Comparison of ENCODE assay signal across 25 cellular contexts in genomic region chr1:9845914-9846313, GRCh38. TPM values are rescaled to one million over a fixed set of nuclear protein-coding genes. Genes with fewer than 3 reads are reported as not detected.
DNase-seq lines count a peak whose midpoint lies in the region; ATAC-seq and TF ChIP-seq lines count a peak whose summit lies in the region.
"Had no signal": no experiment of that assay in that cellular context is flagged by ENCODE, and none has a peak within 500 bp of the region (broad histone marks: within the 10 kb centered on the region; RNA-seq: fewer than 3 reads in every experiment).

No MANE protein-coding gene starts in this region.

- H3K27ac Mint-ChIP-seq in GM23338 (no peak overlapping the region), glutamatergic neuron (ENCODE audit: unreplicated experiment) (no peak overlapping the region)
- peak overlapping the region; percentile 77 for H3K27ac Mint-ChIP-seq in dendritic cell treated with granulocyte-macrophage colony-stimulating factor and Interleukin-4, amounts not matched to agents 40 ng/mL and 50 ng/mL, for 4 days
- H3K27ac Mint-ChIP-seq: activated naive CD8-positive, alpha-beta T cell treated with anti-CD3 and anti-CD28 coated beads for 36 hours; stimulated activated effector memory CD8-positive, alpha-beta T cell treated with anti-CD3 and anti-CD28 coated beads, Interleukin-12 subunit alpha, Interleukin-12 subunit beta, amount 100 ng/mL, for 72 hours had no signal

- intact Hi-C loops in dendritic cell treated with granulocyte-macrophage colony-stimulating factor and Interleukin-4, amounts not matched to agents 40 ng/mL and 50 ng/mL, for 4 days (cut with micrococcal nuclease) = no loop called here
- intact Hi-C loops in posterior vena cava (cut with DNase I) = no loop called here

- H3F3A ChIP-seq in GM23338 (replicated peaks; ENCODE audit: low read depth) = peaks cover 6% of the 10 kb centered on the region; the same call in 1 of the 2 replicates

- peaks cover 36% of the 10 kb centered on the region for H3K4me1 Mint-ChIP-seq in GM23338
- peaks cover 33% of the 10 kb centered on the region for H3K4me1 Mint-ChIP-seq in dendritic cell treated with granulocyte-macrophage colony-stimulating factor and Interleukin-4, amounts not matched to agents 40 ng/mL and 50 ng/mL, for 4 days (ENCODE audit: low read depth)
- H3K4me1 Mint-ChIP-seq in glutamatergic neuron (ENCODE audit: low read depth, unreplicated experiment) = peaks cover 10% of the 10 kb centered on the region
- H3K4me1 Mint-ChIP-seq: stimulated activated effector memory CD8-positive, alpha-beta T cell treated with anti-CD3 and anti-CD28 coated beads, Interleukin-12 subunit alpha, Interleukin-12 subunit beta, amount 100 ng/mL, for 72 hours had no signal

- H3K4me3 Mint-ChIP-seq in GM23338 = no peak overlapping the region
- peak overlapping the region; percentile 39 for H3K4me3 Mint-ChIP-seq in dendritic cell treated with granulocyte-macrophage colony-stimulating factor and Interleukin-4, amounts not matched to agents 40 ng/mL and 50 ng/mL, for 4 days
- H3K4me3 Mint-ChIP-seq in glutamatergic neuron (ENCODE audit: unreplicated experiment) = no peak overlapping the region
- H3K4me3 Mint-ChIP-seq: activated naive CD8-positive, alpha-beta T cell treated with anti-CD3 and anti-CD28 coated beads for 36 hours; CD14-positive monocyte; stimulated activated effector memory CD8-positive, alpha-beta T cell treated with anti-CD3 and anti-CD28 coated beads, Interleukin-12 subunit alpha, Interleukin-12 subunit beta, amount 100 ng/mL, for 72 hours had no signal

- H3K27ac ChIP-seq in GM23338 (ENCODE audit: low read depth) = no peak overlapping the region
- H3K27ac ChIP-seq: GM23248 had no signal

- H2AFZ ChIP-seq in GM23338 = no peak overlapping the region
- H2AFZ ChIP-seq: GM23248 had no signal

- H3K79me2 ChIP-seq in GM23338 (replicated peaks; ENCODE audit: insufficient read depth) = no peaks in the 10 kb centered on the region

- H3K9me3 Mint-ChIP-seq in GM23338 (0 out of 3 replicates have a peak, but pooled peaks cover 2% of the 10 kb centered on the region), glutamatergic neuron (ENCODE audit: unreplicated experiment) (peaks cover 4% of the 10 kb centered on the region)
- H3K9me3 Mint-ChIP-seq in dendritic cell treated with granulocyte-macrophage colony-stimulating factor and Interleukin-4, amounts not matched to agents 40 ng/mL and 50 ng/mL, for 4 days = no peaks in the 10 kb centered on the region
- H3K9me3 Mint-ChIP-seq: activated naive CD8-positive, alpha-beta T cell treated with anti-CD3 and anti-CD28 coated beads for 36 hours; stimulated activated effector memory CD8-positive, alpha-beta T cell treated with anti-CD3 and anti-CD28 coated beads, Interleukin-12 subunit alpha, Interleukin-12 subunit beta, amount 100 ng/mL, for 72 hours had no signal

- H4K20me1 ChIP-seq in GM23338 (replicated peaks; ENCODE audit: insufficient read depth) = no peaks in the 10 kb centered on the region

- H3K27me3 Mint-ChIP-seq in GM23338 (ENCODE audit: insufficient read depth, low read depth, poor library complexity) = peaks cover 6% of the 10 kb centered on the region
- peaks cover 4% of the 10 kb centered on the region for H3K27me3 Mint-ChIP-seq in dendritic cell treated with granulocyte-macrophage colony-stimulating factor and Interleukin-4, amounts not matched to agents 40 ng/mL and 50 ng/mL, for 4 days
- H3K27me3 Mint-ChIP-seq in glutamatergic neuron (ENCODE audit: unreplicated experiment) = peaks cover 4% of the 10 kb centered on the region
- H3K27me3 Mint-ChIP-seq: activated naive CD8-positive, alpha-beta T cell treated with anti-CD3 and anti-CD28 coated beads for 36 hours had no signal

- DNase-seq in GM23338 (ENCODE audit: low spot score) (no peak), OCI-M1 (lab: John Stamatoyannopoulos, UW) (peak; percentile 29), posterior vena cava (ENCODE audit: low spot score) (peak; percentile 41), glomerular visceral epithelial cell (ENCODE audit: extremely low spot score) (no peak), SKM-1 (lab: John Stamatoyannopoulos, UW; ENCODE audit: unreplicated experiment) (no peak), glutamatergic neuron (no peak)
- DNase-seq: activated CD4-positive, alpha-beta T cell treated with anti-CD3 and anti-CD28 coated beads, Interleukin-2, amount 50 U/mL, for 48 hours; activated effector memory CD4-positive, alpha-beta T cell treated with Interleukin-2 at 50 U/mL for 16 hours; activated naive CD8-positive, alpha-beta T cell treated with anti-CD3 and anti-CD28 coated beads for 36 hours; central memory CD4-positive, alpha-beta T cell; EL; GM23248; KG1; mesendoderm; MM.1S; NCI-H526; SHP77; spleen; stimulated activated CD4-positive, alpha-beta T cell treated with anti-CD3 and anti-CD28 coated beads, Interleukin-2, amount 100 ng/mL, for 48 hours; T1000 had no signal

- H3K4me2 ChIP-seq in GM23338 = peak overlapping the region; percentile 65

- H3K4me1 ChIP-seq in GM23338 (ENCODE audit: insufficient read depth) = peaks cover 14% of the 10 kb centered on the region

- H3K4me3 ChIP-seq in GM23338 = no peak overlapping the region
- H3K4me3 ChIP-seq: GM23248, heart left ventricle, spleen had no signal

- ATAC-seq in GM23338 (no peak), GM21423 (IDR thresholded peaks at IDR 0.05; ENCODE audit: unreplicated experiment) (no peak)
- ATAC-seq: stimulated activated effector memory CD8-positive, alpha-beta T cell treated with anti-CD3 and anti-CD28 coated beads, Interleukin-12 subunit alpha, Interleukin-12 subunit beta, amount 100 ng/mL, for 72 hours had no signal

- no peaks in the 10 kb centered on the region for H3K27me3 ChIP-seq in GM23338 (ENCODE audit: insufficient read depth)
- H3K27me3 ChIP-seq: heart left ventricle had no signal

- no peaks in the 10 kb centered on the region for H3K9me2 ChIP-seq in GM23338 (ENCODE audit: insufficient read depth)

- TF ChIP-seq CTCF in GM23338 (conservative IDR thresholded peaks at IDR 0.05; ENCODE audit: low read depth in 2 of 2) (no peak), glutamatergic neuron (IDR thresholded peaks at IDR 0.05; ENCODE audit: partially characterized antibody, unreplicated experiment) (no peak)

- H3K36me3 Mint-ChIP-seq in GM23338 (ENCODE audit: low read depth) = no peaks in the 10 kb centered on the region; the same call in 2 of the 3 replicates
- peaks cover 16% of the 10 kb centered on the region for H3K36me3 Mint-ChIP-seq in dendritic cell treated with granulocyte-macrophage colony-stimulating factor and Interleukin-4, amounts not matched to agents 40 ng/mL and 50 ng/mL, for 4 days (ENCODE audit: low read depth)
- no peaks in the 10 kb centered on the region for H3K36me3 Mint-ChIP-seq in glutamatergic neuron (ENCODE audit: unreplicated experiment)
- H3K36me3 Mint-ChIP-seq: activated naive CD8-positive, alpha-beta T cell treated with anti-CD3 and anti-CD28 coated beads for 36 hours; stimulated activated effector memory CD8-positive, alpha-beta T cell treated with anti-CD3 and anti-CD28 coated beads, Interleukin-12 subunit alpha, Interleukin-12 subunit beta, amount 100 ng/mL, for 72 hours had no signal

- no peaks in the 10 kb centered on the region for H3K36me3 ChIP-seq in GM23338 (ENCODE audit: insufficient read depth)

TF ChIP-seq in GM23338, 12 proteins besides CTCF, POLR2A, EP300 and RAD21 (continues in another document):
- TF ChIP-seq, protein P1, sequence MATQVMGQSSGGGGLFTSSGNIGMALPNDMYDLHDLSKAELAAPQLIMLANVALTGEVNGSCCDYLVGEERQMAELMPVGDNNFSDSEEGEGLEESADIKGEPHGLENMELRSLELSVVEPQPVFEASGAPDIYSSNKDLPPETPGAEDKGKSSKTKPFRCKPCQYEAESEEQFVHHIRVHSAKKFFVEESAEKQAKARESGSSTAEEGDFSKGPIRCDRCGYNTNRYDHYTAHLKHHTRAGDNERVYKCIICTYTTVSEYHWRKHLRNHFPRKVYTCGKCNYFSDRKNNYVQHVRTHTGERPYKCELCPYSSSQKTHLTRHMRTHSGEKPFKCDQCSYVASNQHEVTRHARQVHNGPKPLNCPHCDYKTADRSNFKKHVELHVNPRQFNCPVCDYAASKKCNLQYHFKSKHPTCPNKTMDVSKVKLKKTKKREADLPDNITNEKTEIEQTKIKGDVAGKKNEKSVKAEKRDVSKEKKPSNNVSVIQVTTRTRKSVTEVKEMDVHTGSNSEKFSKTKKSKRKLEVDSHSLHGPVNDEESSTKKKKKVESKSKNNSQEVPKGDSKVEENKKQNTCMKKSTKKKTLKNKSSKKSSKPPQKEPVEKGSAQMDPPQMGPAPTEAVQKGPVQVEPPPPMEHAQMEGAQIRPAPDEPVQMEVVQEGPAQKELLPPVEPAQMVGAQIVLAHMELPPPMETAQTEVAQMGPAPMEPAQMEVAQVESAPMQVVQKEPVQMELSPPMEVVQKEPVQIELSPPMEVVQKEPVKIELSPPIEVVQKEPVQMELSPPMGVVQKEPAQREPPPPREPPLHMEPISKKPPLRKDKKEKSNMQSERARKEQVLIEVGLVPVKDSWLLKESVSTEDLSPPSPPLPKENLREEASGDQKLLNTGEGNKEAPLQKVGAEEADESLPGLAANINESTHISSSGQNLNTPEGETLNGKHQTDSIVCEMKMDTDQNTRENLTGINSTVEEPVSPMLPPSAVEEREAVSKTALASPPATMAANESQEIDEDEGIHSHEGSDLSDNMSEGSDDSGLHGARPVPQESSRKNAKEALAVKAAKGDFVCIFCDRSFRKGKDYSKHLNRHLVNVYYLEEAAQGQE (IDR thresholded peaks at IDR 0.05; ENCODE audit: unreplicated experiment) = no peak
- no peak for TF ChIP-seq ZNF114 (CRISPR knock-in tag; IDR thresholded peaks at IDR 0.05)
- no peak for TF ChIP-seq EZH2 (IDR thresholded peaks at IDR 0.05; ENCODE audit: low read depth, unreplicated experiment)
- no peak for TF ChIP-seq JUNB (IDR thresholded peaks at IDR 0.05; ENCODE audit: unreplicated experiment)

RNA-seq across cellular contexts. Expression of gene CLSTN1, which starts 22.1 kb away (rescaled TPM):
- total RNA-seq in GM23338 (2014; rRNA removed; shearing (Covaris generic)) = 56.4 and 66.2 TPM in 2 replicates
- polyA plus RNA-seq in GM23338 (2016; fragmentation: Nextera tagmentation; extraction: Ambion mirVana) = 38.5 and 41.7 TPM in 2 replicates
- total RNA-seq in posterior vena cava (10 to 100 TPM; 59.8 to 77.9 TPM), glutamatergic neuron (ENCODE audit: unreplicated experiment) (139 TPM)

Comparison
In these comparisons a context has a peak if more than half of its experiments do, and no peak if none do; other contexts are left out.
1. DNase-seq: peak in OCI-M1 (single experiment) and posterior vena cava (single experiment); none in GM23338 (single experiment), glomerular visceral epithelial cell (single experiment), SKM-1 (single experiment) and glutamatergic neuron (single experiment).